23 cellular contexts compared by ENCODE assay signal in genomic region chr19:28224441-28224840, GRCh38.
DNase-seq lines count a peak whose midpoint lies in the region; ATAC-seq, FAIRE-seq and TF ChIP-seq lines count a peak whose summit lies in the region.
"Had no signal": no experiment of that assay in that cellular context is flagged by ENCODE, and none has a peak within 500 bp of the region (broad histone marks: within the 10 kb centered on the region; RNA-seq: fewer than 3 reads in every experiment).

No MANE protein-coding gene starts in this region.

- no peaks in the 10 kb centered on the region for H3K36me3 ChIP-seq in osteoblast (ENCODE audit: insufficient read depth, low read length)
- H3K36me3 ChIP-seq in colonic mucosa = no peaks in the 10 kb centered on the region
- H3K36me3 ChIP-seq: BLaER1 had no signal

- H3K4me1 ChIP-seq in A549 = no peaks in the 10 kb centered on the region
- no peaks in the 10 kb centered on the region for H3K4me1 ChIP-seq in osteoblast (ENCODE audit: insufficient read depth, low read length)
- H3K4me1 ChIP-seq in colonic mucosa = no peaks in the 10 kb centered on the region
- H3K4me1 ChIP-seq: BLaER1 had no signal

- intact Hi-C loops in colonic mucosa (cut with DNase I) = no loop called here

- H3K9ac ChIP-seq in colonic mucosa (ENCODE audit: low read depth in 2 of 2, low read length in 2 of 2) = no peak overlapping the region
- H3K9ac ChIP-seq: BLaER1 had no signal

- H2AFZ ChIP-seq in osteoblast (ENCODE audit: low read length) = no peak overlapping the region

- H3K27me3 ChIP-seq in osteoblast (ENCODE audit: insufficient read depth, low read length) (no peaks in the 10 kb centered on the region), colonic mucosa (no peaks in the 10 kb centered on the region)
- H3K27me3 ChIP-seq: BLaER1 had no signal

- DNase-seq in A549 (ENCODE audit: low read depth in 1 of 2, low spot score in 1 of 2) (no peak), RCC 7860 (ENCODE audit: low spot score) (peak; percentile 60), glomerular visceral epithelial cell (ENCODE audit: extremely low spot score) (peak; percentile 11), osteoblast (ENCODE audit: insufficient read length, low spot score, missing footprints) (peak; percentile 30), NCI-H2227 (lab: John Stamatoyannopoulos, UW; ENCODE audit: unreplicated experiment) (no peak), colonic mucosa (no peak)
- no peak for DNase-seq in natural killer cell treated with Interleukin-12 subunit alpha and Interleukin-12 subunit beta and Interleukin-15 and Interleukin-18, amount 100 ng/mL, for 72 hours (ENCODE audit: low spot score)
- DNase-seq: Calu3; CD4-positive, alpha-beta memory T cell; DMS 273 treated with DMSO at 0.1 percent for 48 hours; DMS53; DND-41; GOT3; H7; HFFc6 had no signal

- no peak for TF ChIP-seq POLR2A in A549 (IDR thresholded peaks at IDR 0.05; ENCODE audit: low read length)

- no peak for TF ChIP-seq EP300 in A549 (IDR thresholded peaks at IDR 0.05)

- TF ChIP-seq RAD21 in A549 (conservative IDR thresholded peaks at IDR 0.05 in 1 of 2, IDR thresholded peaks at IDR 0.05 in 1 of 2) = no peak

- H3K27ac ChIP-seq in A549 = no peak overlapping the region
- no peak overlapping the region for H3K27ac ChIP-seq in osteoblast (ENCODE audit: low read depth, low read length)
- no peak overlapping the region for H3K27ac ChIP-seq in colonic mucosa
- H3K27ac ChIP-seq: 22Rv1, BLaER1, HL-60 had no signal

- TF ChIP-seq CTCF in A549 (IDR thresholded peaks at IDR 0.05) (no peak), osteoblast (IDR thresholded peaks at IDR 0.05; ENCODE audit: extremely low read depth, low read depth, low read length) (no peak), colonic mucosa (IDR thresholded peaks at IDR 0.05) (no peak)

- FAIRE-seq in A549 (lab: Jason Lieb, UNC) (no peak), RCC 7860 (lab: Jason Lieb, UNC) (no peak)
- FAIRE-seq: G401.6, GM12891, GM19239 had no signal

- no peak for ATAC-seq in A549
- ATAC-seq in natural killer cell treated with Interleukin-12 subunit alpha and Interleukin-12 subunit beta and Interleukin-15 and Interleukin-18, amount 100 ng/mL, for 72 hours = no peak
- ATAC-seq: HCT116 had no signal

- H3K9me3 Mint-ChIP-seq in natural killer cell treated with Interleukin-12 subunit alpha and Interleukin-12 subunit beta and Interleukin-15 and Interleukin-18, amount 100 ng/mL, for 72 hours = no peaks in the 10 kb centered on the region

- H3K9me3 ChIP-seq in A549 (peaks cover 20% of the 10 kb centered on the region; the same call in 2 of the 3 replicates), osteoblast (ENCODE audit: low read depth, low read length) (no peaks in the 10 kb centered on the region), colonic mucosa (no peaks in the 10 kb centered on the region)
- H3K9me3 ChIP-seq: BLaER1 had no signal

- CTCF ChIA-PET in A549 (lab: Yijun Ruan, JAX) = no interaction called here

- H3K4me3 ChIP-seq in A549 = no peak overlapping the region
- H3K4me3 ChIP-seq in osteoblast (ENCODE audit: insufficient read depth, low read length) = no peak overlapping the region
- H3K4me3 ChIP-seq in colonic mucosa = no peak overlapping the region
- H3K4me3 ChIP-seq: BLaER1 had no signal

- H4K20me1 ChIP-seq in osteoblast (ENCODE audit: insufficient read depth, low read length) = no peaks in the 10 kb centered on the region
- H4K20me1 ChIP-seq: BLaER1 had no signal

- H3K36me3 Mint-ChIP-seq in natural killer cell treated with Interleukin-12 subunit alpha and Interleukin-12 subunit beta and Interleukin-15 and Interleukin-18, amount 100 ng/mL, for 72 hours = no peaks in the 10 kb centered on the region
- H3K36me3 Mint-ChIP-seq: CD14-positive monocyte; CD4-positive, alpha-beta memory T cell had no signal

- POLR2A ChIA-PET in A549 (lab: Yijun Ruan, JAX) = no interaction called here

- no peaks in the 10 kb centered on the region for H3K79me2 ChIP-seq in osteoblast (ENCODE audit: insufficient read depth, low read length)

- H3K4me2 ChIP-seq in A549 (no peak overlapping the region), osteoblast (ENCODE audit: insufficient read depth, low read length) (no peak overlapping the region)
- H3K4me2 ChIP-seq: BLaER1 had no signal

- WGBS in A549 (ENCODE audit: missing lambda C conversion rate) = 27% methylated on average over 10 of the region's 10 CpGs

- no peak overlapping the region for H3K4me3 Mint-ChIP-seq in natural killer cell treated with Interleukin-12 subunit alpha and Interleukin-12 subunit beta and Interleukin-15 and Interleukin-18, amount 100 ng/mL, for 72 hours
- H3K4me3 Mint-ChIP-seq: CD14-positive monocyte; CD4-positive, alpha-beta memory T cell; HFFc6 had no signal

- no peaks in the 10 kb centered on the region for H3K4me1 Mint-ChIP-seq in natural killer cell treated with Interleukin-12 subunit alpha and Interleukin-12 subunit beta and Interleukin-15 and Interleukin-18, amount 100 ng/mL, for 72 hours (ENCODE audit: low read depth in 2 of 2)
- H3K4me1 Mint-ChIP-seq: CD14-positive monocyte had no signal

- H3K27me3 Mint-ChIP-seq in natural killer cell treated with Interleukin-12 subunit alpha and Interleukin-12 subunit beta and Interleukin-15 and Interleukin-18, amount 100 ng/mL, for 72 hours = peaks cover 10 to 25% of the 10 kb centered on the region in 2 donors
- H3K27me3 Mint-ChIP-seq: CD4-positive, alpha-beta memory T cell had no signal

- H3K27ac Mint-ChIP-seq in natural killer cell treated with Interleukin-12 subunit alpha and Interleukin-12 subunit beta and Interleukin-15 and Interleukin-18, amount 100 ng/mL, for 72 hours = no peak overlapping the region
- H3K27ac Mint-ChIP-seq: CD14-positive monocyte; CD4-positive, alpha-beta memory T cell; HFFc6 had no signal

TF ChIP-seq in A549, 52 proteins besides CTCF, POLR2A, EP300 and RAD21:
- no peak for TF ChIP-seq HOXB13 (CRISPR knock-in tag; IDR thresholded peaks at IDR 0.05; ENCODE audit: low read depth)
- TF ChIP-seq FOSL2 (IDR thresholded peaks at IDR 0.05) = no peak
- TF ChIP-seq FOSL2 (CRISPR knock-in tag; IDR thresholded peaks at IDR 0.05) = 0 out of 2 replicates have a peak, but pooled peaks have one; percentile 8

Comparison
In these comparisons a context has a peak if more than half of its experiments do, and no peak if none do; other contexts are left out.
1. DNase-seq: peak in RCC 7860 (single experiment), glomerular visceral epithelial cell (single experiment) and osteoblast (single experiment); none in A549 (0 of 2), natural killer cell treated with Interleukin-12 subunit alpha and Interleukin-12 subunit beta and Interleukin-15 and Interleukin-18, amount 100 ng/mL, for 72 hours (single experiment), NCI-H2227 (single experiment) and colonic mucosa (single experiment).